Comparison of ENCODE assay signal across 8 cellular contexts in genomic region chr7:2978403-2978802, GRCh38.
DNase-seq lines count a peak whose midpoint lies in the region; ATAC-seq, FAIRE-seq and TF ChIP-seq lines count a peak whose summit lies in the region.

No MANE protein-coding gene starts in this region.

- no peak overlapping the region for H3K14ac ChIP-seq in H1 (ENCODE audit: insufficient read length)

- no peak overlapping the region for H4K5ac ChIP-seq in H1 (ENCODE audit: insufficient read length, low read depth, low read length)

- H3K9me3 ChIP-seq in H1 (ENCODE audit: insufficient read depth in 2 of 2, low read depth in 1 of 2, low read length in 1 of 2): no peaks in the 10 kb centered on the region

- H2BK120ac ChIP-seq in H1 (replicated peaks; ENCODE audit: low read depth, low read length): no peak overlapping the region

- no peak overlapping the region for H3K4ac ChIP-seq in H1 (replicated peaks; ENCODE audit: insufficient read length, low read depth, low read length)

- CTCF ChIA-PET in H1 (lab: Charles Lee; ENCODE audit: partially characterized antibody): interaction anchor here (2.0 kb wide), 2 partner anchors 113 to 176 kb away, joined by 5 to 7 read pairs; no protein-coding TSS in a partner anchor

- no peaks in the 10 kb centered on the region for H3K23me2 ChIP-seq in H1 (ENCODE audit: low read depth, low read length)

- no peaks in the 10 kb centered on the region for H3K79me2 ChIP-seq in H1 (ENCODE audit: control insufficient read depth in 1 of 2, insufficient read depth in 2 of 2, low read length in 2 of 2)

- FAIRE-seq in H1 (lab: Jason Lieb, UNC): no peak

- H3K18ac ChIP-seq in H1 (ENCODE audit: extremely low read depth, low read length): no peak overlapping the region; the same call in 1 of the 2 replicates

- 0 out of 2 replicates have a peak overlapping the region, but pooled peaks have one; percentile 48 for H2BK20ac ChIP-seq in H1 (ENCODE audit: low read length)

- 0 out of 2 replicates have a peak overlapping the region, but pooled peaks have one; percentile 56 for H2BK5ac ChIP-seq in H1 (ENCODE audit: low read depth, low read length)

- no peaks in the 10 kb centered on the region for H4K20me1 ChIP-seq in H1 (replicated peaks in 1 of 2; ENCODE audit: control insufficient read depth in 1 of 2, insufficient read depth in 2 of 2, low read length in 2 of 2)

- H3K56ac ChIP-seq in H1 (replicated peaks; ENCODE audit: insufficient read length, low read depth, low read length): no peak overlapping the region

- peak; percentile 63 for DNase-seq in GM19238 (ENCODE audit: insufficient read length, low spot score)
- peak; percentile 94 for DNase-seq in activated CD4-positive, alpha-beta T cell treated with anti-CD3 and anti-CD28 coated beads for 48 hours
- peak; percentile 9 to 78 for DNase-seq in H1 (ENCODE audit: low read depth in 1 of 2, low spot score in 2 of 2)
- DNase-seq in stimulated activated CD4-positive, alpha-beta T cell treated with anti-CD3 and anti-CD28 coated beads, Interleukin-15, amount 100 ng/mL, for 1 hour (ENCODE audit: low read depth in 1 of 2, low spot score in 1 of 2): peak; percentile 34 to 81
- no peak for DNase-seq in EL
- DNase-seq in H4 (ENCODE audit: low spot score): no peak
- no peak for DNase-seq in cerebellum (ENCODE audit: low spot score)

- no peak overlapping the region for H3K9ac ChIP-seq in H1 (replicated peaks in 1 of 4; ENCODE audit: extremely low read depth in 1 of 4, low read depth in 3 of 4, low read length in 3 of 4)

- no peaks in the 10 kb centered on the region for H3K36me3 ChIP-seq in H1 (ENCODE audit: control insufficient read depth in 2 of 4, insufficient read depth in 4 of 4, low read length in 3 of 4)

- POLR2A ChIA-PET in H1 (lab: Charles Lee; ENCODE audit: partially characterized antibody): interaction anchor here (0.7 kb wide), 1 partner anchor 14 kb away, joined by 3 read pairs; no protein-coding TSS in a partner anchor

- H3K79me1 ChIP-seq in H1 (ENCODE audit: low read depth, low read length): no peaks in the 10 kb centered on the region; the same call in 1 of the 2 replicates

- 0 out of 2 replicates have a peak overlapping the region, but pooled peaks have one; percentile 61 for H2BK15ac ChIP-seq in H1 (ENCODE audit: low read length)

- H3K27ac ChIP-seq in H1 (ENCODE audit: low read depth, low read length): no peak overlapping the region

- H3K23ac ChIP-seq in H1 (ENCODE audit: insufficient read length): no peak overlapping the region

- peak overlapping the region; percentile 52; the same call in 1 of the 2 replicates for H2AFZ ChIP-seq in H1 (ENCODE audit: low read length)

- H2BK12ac ChIP-seq in H1 (ENCODE audit: low read depth, low read length): no peak overlapping the region

- H2AK5ac ChIP-seq in H1 (ENCODE audit: low read depth, low read length): no peak overlapping the region

- TF ChIP-seq RAD21 in H1 (IDR thresholded peaks at IDR 0.05 in 1 of 2, conservative IDR thresholded peaks at IDR 0.05 in 1 of 2; ENCODE audit: low read depth in 2 of 2, low read length in 2 of 2): no peak

- H3K4me1 ChIP-seq in H1 (replicated peaks in 1 of 4; ENCODE audit: control insufficient read depth in 3 of 4, insufficient read depth in 4 of 4, low read length in 3 of 4): peaks cover 0 to 14% (median 7%) of the 10 kb centered on the region in 4 experiments; a peak in 6 of 7 replicates

- TF ChIP-seq POLR2A in H1 (IDR thresholded peaks at IDR 0.05; ENCODE audit: control extremely low read depth in 1 of 2, low read depth in 2 of 2, low read length in 2 of 2): no peak

- peak overlapping the region; percentile 35 to 54; a peak in 3 of 4 replicates for H3K4me2 ChIP-seq in H1 (ENCODE audit: insufficient read depth in 1 of 2, low read depth in 2 of 2, low read length in 2 of 2)

- TF ChIP-seq EP300 in H1 (IDR thresholded peaks at IDR 0.05; ENCODE audit: borderline replicate concordance in 1 of 2, low read depth in 2 of 2, low read length in 2 of 2): no peak

- WGBS in H1 (ENCODE audit: extremely low coverage in 1 of 2, insufficient coverage in 1 of 2, insufficient read length in 1 of 2, insufficient replicate concordance in 2 of 2, low coverage in 1 of 2, low lambda C conversion rate in 2 of 2, missing lambda C conversion rate in 1 of 2), 2 experiments: 31% methylated on average over 15 of the region's 15 CpGs; no CpG with 5 or more reads in 1 of the 2 experiments

- ATAC-seq in HG03108 (IDR thresholded peaks at IDR 0.05; ENCODE audit: unreplicated experiment): peak; percentile 87

- H4K91ac ChIP-seq in H1 (replicated peaks; ENCODE audit: insufficient read length, low read length): no peak overlapping the region

- TF ChIP-seq CTCF in H1 (IDR thresholded peaks at IDR 0.05; ENCODE audit: control extremely low read depth in 1 of 3, insufficient read depth in 1 of 3, low read depth in 1 of 3, low read length in 3 of 3): no peak

- peak overlapping the region in 1 of 4 experiments; percentile 44; a peak in 2 of 8 replicates for H3K4me3 ChIP-seq in H1 (ENCODE audit: extremely low read depth in 1 of 4, insufficient read depth in 2 of 4, low read depth in 3 of 4, low read length in 4 of 4)

- H4K8ac ChIP-seq in H1 (ENCODE audit: extremely low read depth, insufficient read depth, low read length): no peak overlapping the region

- no peaks in the 10 kb centered on the region for H3K27me3 ChIP-seq in H1 (replicated peaks in 1 of 4; ENCODE audit: control insufficient read depth in 3 of 4, extremely low read depth in 1 of 4, insufficient read depth in 3 of 4, low read length in 3 of 4)

TF ChIP-seq in H1, 55 proteins besides CTCF, POLR2A, EP300 and RAD21:
- TF ChIP-seq KDM4A (IDR thresholded peaks at IDR 0.05; ENCODE audit: low read depth, low read length, severe bottlenecking) (no peak), BACH1 (IDR thresholded peaks at IDR 0.05; ENCODE audit: low read length) (no peak), SRF (IDR thresholded peaks at IDR 0.05; ENCODE audit: low read depth, low read length) (no peak), RBBP5 (IDR thresholded peaks at IDR 0.05; ENCODE audit: borderline replicate concordance, low read depth, low read length) (no peak), ASH2L (IDR thresholded peaks at IDR 0.05; ENCODE audit: low read length) (no peak), POLR2AphosphoS5 (IDR thresholded peaks at IDR 0.05; ENCODE audit: low read depth, low read length) (no peak), CTBP2 (IDR thresholded peaks at IDR 0.05; ENCODE audit: borderline replicate concordance, insufficient read depth, insufficient read length, low read length) (no peak), RFX5 (IDR thresholded peaks at IDR 0.05; ENCODE audit: borderline replicate concordance, low read depth, low read length) (no peak), CHD1 (IDR thresholded peaks at IDR 0.05; ENCODE audit: low read depth, low read length) (no peak), POU5F1 (IDR thresholded peaks at IDR 0.05; ENCODE audit: low read depth, low read length) (no peak), TBP (IDR thresholded peaks at IDR 0.05; ENCODE audit: low read depth, low read length) (no peak), CBX5 (IDR thresholded peaks at IDR 0.05; ENCODE audit: low read depth, low read length) (no peak), RNF2 (IDR thresholded peaks at IDR 0.05; ENCODE audit: borderline replicate concordance, low read depth, low read length, missing control alignments, poor library complexity, severe bottlenecking) (no peak), SP2 (IDR thresholded peaks at IDR 0.05; ENCODE audit: low read length) (no peak), KDM5A (IDR thresholded peaks at IDR 0.05; ENCODE audit: low read length) (no peak)

Comparison
In these comparisons a context has a peak if more than half of its experiments do, and no peak if none do; other contexts are left out.
1. DNase-seq: peak in GM19238 (single experiment), activated CD4-positive, alpha-beta T cell treated with anti-CD3 and anti-CD28 coated beads for 48 hours (single experiment), H1 (2 of 2) and stimulated activated CD4-positive, alpha-beta T cell treated with anti-CD3 and anti-CD28 coated beads, Interleukin-15, amount 100 ng/mL, for 1 hour (2 of 2); none in EL (single experiment), H4 (single experiment) and cerebellum (single experiment).